Comparison of ENCODE assay signal across 12 cellular contexts in genomic region chrX:154083134-154083517, GRCh38. TPM values are rescaled to one million over a fixed set of nuclear protein-coding genes. Genes with fewer than 3 reads are reported as not detected.
DNase-seq lines count a peak whose midpoint lies in the region; ATAC-seq and TF ChIP-seq lines count a peak whose summit lies in the region.
"Had no signal": no experiment of that assay in that cellular context is flagged by ENCODE, and none has a peak within 500 bp of the region (broad histone marks: within the 10 kb centered on the region; RNA-seq: fewer than 3 reads in every experiment).

No MANE protein-coding gene starts in this region.

- CTCF ChIA-PET in CD4-positive, alpha-beta memory T cell (lab: Charles Lee; ENCODE audit: partially characterized antibody): no interaction called here

- 48 to 63% methylated on average over 4 to 5 of the region's 5 CpGs for WGBS in esophagus squamous epithelium, 2 donors
- WGBS in psoas muscle, 3 donors: 55 to 65% (median 61%) methylated on average over 5 of the region's 5 CpGs

- peaks cover 10 to 34% of the 10 kb centered on the region in 2 donors for H3K36me3 Mint-ChIP-seq in CD4-positive, alpha-beta memory T cell

- no peaks in the 10 kb centered on the region for H3K9me3 ChIP-seq in CD4-positive, alpha-beta memory T cell (ENCODE audit: control insufficient read depth in 1 of 2, low read length in 2 of 2)
- H3K9me3 ChIP-seq in RWPE2 (ENCODE audit: severe bottlenecking) (no peaks in the 10 kb centered on the region), esophagus squamous epithelium (no peaks in the 10 kb centered on the region), psoas muscle (no peaks in the 10 kb centered on the region)

- no peaks in the 10 kb centered on the region for H3K27me3 ChIP-seq in CD4-positive, alpha-beta memory T cell (ENCODE audit: insufficient read depth, low read length)
- H3K27me3 ChIP-seq in RWPE2 (ENCODE audit: insufficient read depth, poor library complexity, severe bottlenecking) (no peaks in the 10 kb centered on the region), esophagus squamous epithelium (no peaks in the 10 kb centered on the region), psoas muscle (ENCODE audit: insufficient read depth in 3 of 3, low read length in 2 of 3) (no peaks in the 10 kb centered on the region)

- H3K4me1 ChIP-seq in CD4-positive, alpha-beta memory T cell (ENCODE audit: insufficient read depth, low read length): peaks cover 39% of the 10 kb centered on the region
- H3K4me1 ChIP-seq in RWPE2 (ENCODE audit: insufficient read depth, poor library complexity, severe bottlenecking): peaks cover 15% of the 10 kb centered on the region
- peaks cover 0 to 62% (median 6%) of the 10 kb centered on the region in 3 donors for H3K4me1 ChIP-seq in esophagus squamous epithelium
- peaks cover 7% of the 10 kb centered on the region for H3K4me1 ChIP-seq in psoas muscle

- TF ChIP-seq CTCF in RWPE2 (IDR thresholded peaks at IDR 0.05; ENCODE audit: poor library complexity, severe bottlenecking): no peak
- no peak for TF ChIP-seq CTCF in esophagus squamous epithelium (IDR thresholded peaks at IDR 0.05)
- TF ChIP-seq CTCF in psoas muscle (IDR thresholded peaks at IDR 0.05): no peak

- no peaks in the 10 kb centered on the region for H3K36me3 ChIP-seq in CD4-positive, alpha-beta memory T cell (ENCODE audit: insufficient read depth, low read length)
- H3K36me3 ChIP-seq in RWPE2 (ENCODE audit: low read depth) (no peaks in the 10 kb centered on the region; the same call in 1 of the 2 replicates), esophagus squamous epithelium (no peaks in the 10 kb centered on the region), psoas muscle (ENCODE audit: insufficient read depth in 1 of 2, low read depth in 1 of 2) (no peaks in the 10 kb centered on the region)

- peak overlapping the region in 7 of 8 donors; percentile 2 to 68 (median 46) for H3K4me3 Mint-ChIP-seq in CD4-positive, alpha-beta memory T cell
- H3K4me3 Mint-ChIP-seq: brain had no signal

- H3K4me1 Mint-ChIP-seq in CD4-positive, alpha-beta memory T cell: peaks cover 24 to 50% (median 38%) of the 10 kb centered on the region in 4 donors

- H3K9me3 Mint-ChIP-seq in CD4-positive, alpha-beta memory T cell: peaks cover 0 to 2% (median 0%) of the 10 kb centered on the region in 8 donors

- intact Hi-C loops in CD4-positive, alpha-beta memory T cell (cut with micrococcal nuclease): no loop called here
- intact Hi-C loops in esophagus squamous epithelium (cut with DNase I): no loop called here
- intact Hi-C loops in psoas muscle (cut with DNase I): no loop called here

- no peak for TF ChIP-seq POLR2A in esophagus squamous epithelium (IDR thresholded peaks at IDR 0.05)

- DNase-seq in CD4-positive, alpha-beta memory T cell: no peak
- DNase-seq in RWPE2 (ENCODE audit: low spot score): no peak
- no peak for DNase-seq in esophagus squamous epithelium (lab: John Stamatoyannopoulos, UW)
- no peak for DNase-seq in psoas muscle
- no peak for DNase-seq in SKM-1 (lab: John Stamatoyannopoulos, UW; ENCODE audit: unreplicated experiment)
- no peak for DNase-seq in NCI-H128 (lab: John Stamatoyannopoulos, UW; ENCODE audit: unreplicated experiment)
- DNase-seq: DND-41, KG1, NCI-H2107, retina had no signal

- no peak for ATAC-seq in RWPE2 (ENCODE audit: low read depth)
- ATAC-seq in psoas muscle: peak in 3 of 4 donors; percentile 11 to 31 (median 16)
- ATAC-seq in GM18519 (IDR thresholded peaks at IDR 0.05; ENCODE audit: low FRiP score, unreplicated experiment): no peak

- H3K27ac Mint-ChIP-seq in CD4-positive, alpha-beta memory T cell: peak overlapping the region in 6 of 7 donors; percentile 34 to 90 (median 66)

- POLR2A ChIA-PET in CD4-positive, alpha-beta memory T cell (lab: Charles Lee; ENCODE audit: partially characterized antibody): interaction anchor here (0.6 to 1.7 kb wide), 3 partner anchors 8 to 46 kb away, joined by 3 to 6 read pairs (median 3); no protein-coding TSS in a partner anchor

- no peaks in the 10 kb centered on the region for H3K27me3 Mint-ChIP-seq in CD4-positive, alpha-beta memory T cell
- H3K27me3 Mint-ChIP-seq: brain had no signal

- H3K27ac ChIP-seq in CD4-positive, alpha-beta memory T cell (ENCODE audit: low read depth, low read length): peak overlapping the region; percentile 6
- H3K27ac ChIP-seq in RWPE2 (ENCODE audit: poor library complexity, severe bottlenecking): peak overlapping the region; percentile 33
- H3K27ac ChIP-seq in esophagus squamous epithelium: peak overlapping the region; percentile 13 to 75 (median 18)
- no peak overlapping the region for H3K27ac ChIP-seq in psoas muscle

- H3K4me3 ChIP-seq in CD4-positive, alpha-beta memory T cell (ENCODE audit: low read length in 2 of 2): no peak overlapping the region
- H3K4me3 ChIP-seq in RWPE2 (ENCODE audit: severe bottlenecking) (no peak overlapping the region), esophagus squamous epithelium (no peak overlapping the region), psoas muscle (peak overlapping the region; percentile 9)

RNA-seq across cellular contexts. Expression of gene MECP2, which starts 14.4 kb away (rescaled TPM):
- total RNA-seq in CD4-positive, alpha-beta memory T cell: 100 to 1,000 TPM; 103 to 108 TPM
- 10 to 100 TPM in 1 of 2 donors, 1 to 10 TPM in 1; 9.5 to 26.5 TPM for polyA plus RNA-seq in CD4-positive, alpha-beta memory T cell
- total RNA-seq in esophagus squamous epithelium (10 to 100 TPM; 17.7 to 38.7 (median 25.4) TPM), psoas muscle (10 to 100 TPM; 27.6 to 46.9 (median 33.9) TPM)
- polyA plus RNA-seq in psoas muscle: 10 to 100 TPM; 33.5 to 54.4 (median 35.5) TPM

Comparison
In these comparisons a context has a peak if more than half of its experiments do, and no peak if none do; other contexts are left out.
1. ATAC-seq: peak in psoas muscle (3 of 4); none in RWPE2 (single experiment) and GM18519 (single experiment).